In the genomic region with DNA sequence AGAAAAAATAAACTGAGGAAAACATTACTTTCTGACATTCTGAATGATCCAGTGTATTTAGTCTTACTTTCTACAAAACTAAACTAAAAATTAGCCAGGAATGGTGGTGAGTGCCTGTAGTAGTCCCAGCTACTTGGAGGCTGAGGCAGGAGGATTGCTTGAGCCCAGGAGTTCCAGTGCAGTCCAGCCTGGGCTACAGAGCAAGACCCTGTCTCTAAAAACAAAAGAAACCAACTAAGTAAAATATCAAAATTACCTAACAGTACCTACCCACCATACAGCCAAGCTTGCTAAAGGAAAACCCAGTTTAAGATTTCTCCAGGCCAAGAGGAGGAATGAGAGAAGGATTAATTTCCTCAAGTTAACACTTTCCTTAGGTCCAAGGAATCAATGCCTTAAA, we compare ENCODE assay signal across 11 cellular contexts. TPM values are rescaled to one million over a fixed set of nuclear protein-coding genes. Genes with fewer than 3 reads are reported as not detected.
A peak's percentile ranks its signal among the peaks of the same experiment; 100 is the strongest.
DNase-seq lines count a peak whose midpoint lies in the region; ATAC-seq and TF ChIP-seq lines count a peak whose summit lies in the region.
"Had no signal": no experiment of that assay in that cellular context is flagged by ENCODE, and none has a peak within 500 bp of the region (broad histone marks: within the 10 kb centered on the region; RNA-seq: fewer than 3 reads in every experiment).

No MANE protein-coding gene starts in this region.

- no peak for ATAC-seq in WTC11
- no peak for ATAC-seq in HG03025 (IDR thresholded peaks at IDR 0.05; ENCODE audit: low FRiP score, unreplicated experiment)

- H3K27ac Mint-ChIP-seq in WTC11, result peak overlapping the region; percentile 91

- H3K27ac ChIP-seq in A673 (ENCODE audit: low read depth, low read length, poor library complexity, severe bottlenecking), result peak overlapping the region; percentile 46
- H3K27ac ChIP-seq in iPS-18a (ENCODE audit: low read length), result no peak overlapping the region
- no peak overlapping the region for H3K27ac ChIP-seq in ascending aorta

- peak overlapping the region; percentile 89 for H3K4me3 ChIP-seq in A673 (ENCODE audit: low read depth, low read length, poor library complexity, severe bottlenecking)
- H3K4me3 ChIP-seq in GM12864 (ENCODE audit: low read depth, low read length), result peak overlapping the region; percentile 100
- H3K4me3 ChIP-seq in iPS-18a (ENCODE audit: low read length), result peak overlapping the region; percentile 92
- H3K4me3 ChIP-seq in ascending aorta, result no peak overlapping the region

- H3K27me3 ChIP-seq in A673 (replicated peaks; ENCODE audit: insufficient read depth, low read depth, low read length, poor library complexity) (no peaks in the 10 kb centered on the region), iPS-18a (ENCODE audit: control insufficient read depth, insufficient read depth, low read length) (no peaks in the 10 kb centered on the region), ascending aorta (no peaks in the 10 kb centered on the region)

- POLR2A ChIA-PET in A673 (lab: Charles Lee; ENCODE audit: low non-redundant PET) (interaction anchor here (0.6 kb wide), 1 partner anchor 54 kb away, joined by 6 read pairs; no protein-coding TSS in a partner anchor), WTC11 (lab: Charles Lee) (interaction anchor here (0.6 kb wide), 1 partner anchor 8 kb away, joined by 4 read pairs; no protein-coding TSS in a partner anchor)

- no peak overlapping the region for H3K9ac ChIP-seq in iPS-18a (ENCODE audit: low read length)

- peak overlapping the region; percentile 91 for H3K4me3 Mint-ChIP-seq in WTC11

- intact Hi-C loops in A673 (cut with micrococcal nuclease; ENCODE audit: unreplicated experiment), result loop anchor here (5.0 kb wide), 1 partner anchor 89 kb away; no protein-coding TSS in a partner anchor
- intact Hi-C loops in ascending aorta (cut with DNase I), result no loop called here

- H3K4me1 ChIP-seq in A673 (ENCODE audit: insufficient read depth, low read length, poor library complexity, severe bottlenecking) (peaks cover 32% of the 10 kb centered on the region), iPS-18a (ENCODE audit: control insufficient read depth, low read depth, low read length) (peaks cover 20% of the 10 kb centered on the region), ascending aorta (peaks cover 8 to 35% of the 10 kb centered on the region in 2 donors)

- BruUV-seq in A673 (replicated peaks; lab: Mats Ljungman, UMichigan), result no TSS peak

- CTCF ChIA-PET in A673 (lab: Charles Lee), result no interaction called here
- CTCF ChIA-PET in WTC11 (lab: Charles Lee), result no interaction called here

- peaks cover 89% of the 10 kb centered on the region for H3K36me3 Mint-ChIP-seq in WTC11

- peaks cover 45% of the 10 kb centered on the region for H3K4me1 Mint-ChIP-seq in WTC11

- TF ChIP-seq CTCF in A673 (conservative IDR thresholded peaks at IDR 0.05; ENCODE audit: low read depth, low read length), result no peak
- no peak for TF ChIP-seq CTCF in GM12864 (IDR thresholded peaks at IDR 0.05; ENCODE audit: low read depth, low read length, missing control alignments)
- no peak for TF ChIP-seq CTCF in WTC11 (IDR thresholded peaks at IDR 0.05)
- TF ChIP-seq CTCF in ascending aorta (IDR thresholded peaks at IDR 0.05), result no peak

- H3K36me3 ChIP-seq in A673 (ENCODE audit: insufficient read depth, low read length, poor library complexity, severe bottlenecking), result peaks cover 77% of the 10 kb centered on the region
- peaks cover 72% of the 10 kb centered on the region for H3K36me3 ChIP-seq in iPS-18a (ENCODE audit: control insufficient read depth, low read depth, low read length)
- H3K36me3 ChIP-seq in ascending aorta, result peaks cover 42 to 56% of the 10 kb centered on the region in 2 donors

- H3K27me3 Mint-ChIP-seq in WTC11 (ENCODE audit: low read depth), result no peaks in the 10 kb centered on the region; the same call in 1 of the 2 replicates
- H3K27me3 Mint-ChIP-seq: naive B cell had no signal

- no peaks in the 10 kb centered on the region for H3K9me3 Mint-ChIP-seq in WTC11
- H3K9me3 Mint-ChIP-seq: naive B cell had no signal

- H3K9me3 ChIP-seq in A673 (ENCODE audit: low read depth, low read length, poor library complexity, severe bottlenecking) (no peaks in the 10 kb centered on the region), iPS-18a (ENCODE audit: control insufficient read depth, low read depth, low read length) (no peaks in the 10 kb centered on the region), ascending aorta (no peaks in the 10 kb centered on the region)

- DNase-seq in A673 (ENCODE audit: low spot score) (no peak), GM12864 (ENCODE audit: low read depth) (no peak), WTC11 (ENCODE audit: low spot score) (no peak), ascending aorta (ENCODE audit: low spot score in 2 of 2) (no peak), SKM-1 (lab: John Stamatoyannopoulos, UW; ENCODE audit: unreplicated experiment) (no peak)
- no peak for DNase-seq in NK-92 treated with Interleukin-12 subunit alpha and Interleukin-12 subunit beta, amount 100 ng/mL, for 24 hours (lab: John Stamatoyannopoulos, UW)
- DNase-seq: naive B cell, NCI-H446 treated with DMSO at 0.1 percent for 48 hours, substantia nigra had no signal

TF ChIP-seq in WTC11, 78 proteins besides CTCF, POLR2A, EP300 and RAD21:
- TF ChIP-seq, protein P1, sequence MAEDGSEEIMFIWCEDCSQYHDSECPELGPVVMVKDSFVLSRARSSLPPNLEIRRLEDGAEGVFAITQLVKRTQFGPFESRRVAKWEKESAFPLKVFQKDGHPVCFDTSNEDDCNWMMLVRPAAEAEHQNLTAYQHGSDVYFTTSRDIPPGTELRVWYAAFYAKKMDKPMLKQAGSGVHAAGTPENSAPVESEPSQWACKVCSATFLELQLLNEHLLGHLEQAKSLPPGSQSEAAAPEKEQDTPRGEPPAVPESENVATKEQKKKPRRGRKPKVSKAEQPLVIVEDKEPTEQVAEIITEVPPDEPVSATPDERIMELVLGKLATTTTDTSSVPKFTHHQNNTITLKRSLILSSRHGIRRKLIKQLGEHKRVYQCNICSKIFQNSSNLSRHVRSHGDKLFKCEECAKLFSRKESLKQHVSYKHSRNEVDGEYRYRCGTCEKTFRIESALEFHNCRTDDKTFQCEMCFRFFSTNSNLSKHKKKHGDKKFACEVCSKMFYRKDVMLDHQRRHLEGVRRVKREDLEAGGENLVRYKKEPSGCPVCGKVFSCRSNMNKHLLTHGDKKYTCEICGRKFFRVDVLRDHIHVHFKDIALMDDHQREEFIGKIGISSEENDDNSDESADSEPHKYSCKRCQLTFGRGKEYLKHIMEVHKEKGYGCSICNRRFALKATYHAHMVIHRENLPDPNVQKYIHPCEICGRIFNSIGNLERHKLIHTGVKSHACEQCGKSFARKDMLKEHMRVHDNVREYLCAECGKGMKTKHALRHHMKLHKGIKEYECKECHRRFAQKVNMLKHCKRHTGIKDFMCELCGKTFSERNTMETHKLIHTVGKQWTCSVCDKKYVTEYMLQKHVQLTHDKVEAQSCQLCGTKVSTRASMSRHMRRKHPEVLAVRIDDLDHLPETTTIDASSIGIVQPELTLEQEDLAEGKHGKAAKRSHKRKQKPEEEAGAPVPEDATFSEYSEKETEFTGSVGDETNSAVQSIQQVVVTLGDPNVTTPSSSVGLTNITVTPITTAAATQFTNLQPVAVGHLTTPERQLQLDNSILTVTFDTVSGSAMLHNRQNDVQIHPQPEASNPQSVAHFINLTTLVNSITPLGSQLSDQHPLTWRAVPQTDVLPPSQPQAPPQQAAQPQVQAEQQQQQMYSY (CRISPR knock-in tag; IDR thresholded peaks at IDR 0.05), result no peak
- 0 out of 2 replicates have a peak, but pooled peaks have one; percentile 23 for TF ChIP-seq ZNF121 (CRISPR knock-in tag; IDR thresholded peaks at IDR 0.05)

RNA-seq across cellular contexts. Expression of a gene that starts 2.9 kb away (rescaled TPM):
- total RNA-seq in A673 (2021) (737 and 812 TPM in 2 replicates), WTC11 (2021) (995 to 1,024 TPM (median 1,000 TPM) in 3 replicates), ascending aorta (110 TPM)

RNA-seq across cellular contexts. Expression of a gene that starts 3.5 kb away (rescaled TPM):
- total RNA-seq in A673 (2021), result 296 and 356 TPM in 2 replicates
- total RNA-seq in WTC11 (2021), result 333 to 372 TPM (median 366 TPM) in 3 replicates
- total RNA-seq in ascending aorta, result 72.7 TPM

RNA-seq across cellular contexts. Expression of a gene that starts 19.2 kb away (rescaled TPM):
- total RNA-seq in A673 (2021) (38.0 and 41.6 TPM in 2 replicates), WTC11 (2021) (40.8 to 55.7 TPM (median 47.8 TPM) in 3 replicates), ascending aorta (29.2 TPM)

RNA-seq across cellular contexts. Expression of a gene that starts 43.3 kb away (rescaled TPM):
- total RNA-seq in A673 (2021) (15.2 and 17.1 TPM in 2 replicates), WTC11 (2021) (17.7 to 21.7 TPM (median 19.9 TPM) in 3 replicates), ascending aorta (6.0 TPM)

Comparison
In these comparisons a context has a peak if more than half of its experiments do, and no peak if none do; other contexts are left out.
1. H3K4me3 ChIP-seq: peak in A673 (single experiment), GM12864 (single experiment) and iPS-18a (single experiment); none in ascending aorta (0 of 2).